In genomic region chr11:128290106-128290840, GRCh38 we compare ENCODE assay signal across 8 cellular contexts.
DNase-seq lines count a peak whose midpoint lies in the region; ATAC-seq, FAIRE-seq and TF ChIP-seq lines count a peak whose summit lies in the region.

No MANE protein-coding gene starts in this region.

- H3K4me3 ChIP-seq in RWPE2 (ENCODE audit: severe bottlenecking) = no peak overlapping the region
- H3K4me3 ChIP-seq in trophoblast cell (ENCODE audit: low read depth, low read length) = no peak overlapping the region
- peak overlapping the region in 2 of 4 donors; percentile 25 to 26 for H3K4me3 ChIP-seq in upper lobe of left lung

- peak in 1 of 4 donors; percentile 44 for TF ChIP-seq POLR2A in upper lobe of left lung (IDR thresholded peaks at IDR 0.05)

- H2AFZ ChIP-seq in trophoblast cell (ENCODE audit: insufficient read depth, low read length, poor library complexity) = peak overlapping the region; percentile 68

- peak; percentile 92 for TF ChIP-seq RAD21 in Ishikawa (IDR thresholded peaks at IDR 0.05; ENCODE audit: low read depth)

- no peak overlapping the region for H3K9ac ChIP-seq in trophoblast cell (ENCODE audit: low read length)

- H3K27ac ChIP-seq in RWPE2 (ENCODE audit: poor library complexity, severe bottlenecking) (no peak overlapping the region), trophoblast cell (ENCODE audit: low read depth, low read length) (peak overlapping the region; percentile 73), upper lobe of left lung (peak overlapping the region; percentile 54 to 78 (median 69))

- no peak overlapping the region for H3K23ac ChIP-seq in trophoblast cell (ENCODE audit: low read length)

- H3K36me3 ChIP-seq in RWPE2 (ENCODE audit: low read depth) (no peaks in the 10 kb centered on the region), trophoblast cell (ENCODE audit: control insufficient read depth in 1 of 2, insufficient read depth in 2 of 2, low read length in 2 of 2) (no peaks in the 10 kb centered on the region), upper lobe of left lung (no peaks in the 10 kb centered on the region)

- peaks cover 28% of the 10 kb centered on the region for H3K79me1 ChIP-seq in trophoblast cell (ENCODE audit: low read length)

- WGBS in trophoblast cell (ENCODE audit: extremely low coverage, insufficient coverage, insufficient read length) = no CpG with 5 or more reads among the region's 16 CpGs
- 5 to 17% methylated on average over 14 to 16 of the region's 16 CpGs for WGBS in upper lobe of left lung, 2 donors

- H3K4ac ChIP-seq in trophoblast cell (ENCODE audit: low read depth, low read length) = peak overlapping the region; percentile 57

- H4K8ac ChIP-seq in trophoblast cell (ENCODE audit: low read depth, low read length) = peak overlapping the region; percentile 56

- H4K12ac ChIP-seq in trophoblast cell (ENCODE audit: low read depth, low read length) = peak overlapping the region; percentile 23

- H4K91ac ChIP-seq in trophoblast cell (ENCODE audit: low read depth, low read length) = peak overlapping the region; percentile 93

- H2BK5ac ChIP-seq in trophoblast cell (ENCODE audit: low read depth, low read length, poor library complexity) = peak overlapping the region; percentile 81

- TF ChIP-seq CTCF in RWPE2 (IDR thresholded peaks at IDR 0.05; ENCODE audit: poor library complexity, severe bottlenecking) = peak; percentile 92
- peak; percentile 72 to 92 (median 85) for TF ChIP-seq CTCF in upper lobe of left lung (IDR thresholded peaks at IDR 0.05)

- H3K79me2 ChIP-seq in trophoblast cell (ENCODE audit: control insufficient read depth, insufficient read depth, low read length, poor library complexity) = no peaks in the 10 kb centered on the region

- H2BK12ac ChIP-seq in trophoblast cell (ENCODE audit: low read length) = peak overlapping the region; percentile 94

- peak overlapping the region; percentile 13 for H3K18ac ChIP-seq in trophoblast cell (ENCODE audit: low read length)

- FAIRE-seq in frontal cortex (lab: Jason Lieb, UNC) = no peak

- H3K9me3 ChIP-seq in RWPE2 (ENCODE audit: severe bottlenecking) = no peaks in the 10 kb centered on the region
- no peaks in the 10 kb centered on the region for H3K9me3 ChIP-seq in trophoblast cell (ENCODE audit: insufficient read depth, low read depth, low read length)
- no peaks in the 10 kb centered on the region for H3K9me3 ChIP-seq in upper lobe of left lung

- peak overlapping the region; percentile 87 for H3K14ac ChIP-seq in trophoblast cell (ENCODE audit: low read length)

- ATAC-seq in GM21576 (IDR thresholded peaks at IDR 0.05; ENCODE audit: unreplicated experiment) = peak; percentile 85
- ATAC-seq in RWPE2 (ENCODE audit: low read depth) = peak; percentile 93
- ATAC-seq in upper lobe of left lung (ENCODE audit: low FRiP score in 2 of 2) = peak; percentile 91 to 92

- peak overlapping the region; percentile 51 for H2AK5ac ChIP-seq in trophoblast cell (ENCODE audit: low read length)

- no peaks in the 10 kb centered on the region for H3K27me3 ChIP-seq in RWPE2 (ENCODE audit: insufficient read depth, poor library complexity, severe bottlenecking)
- no peaks in the 10 kb centered on the region for H3K27me3 ChIP-seq in trophoblast cell (ENCODE audit: insufficient read depth, low read length)
- no peaks in the 10 kb centered on the region for H3K27me3 ChIP-seq in upper lobe of left lung

- H3K4me1 ChIP-seq in RWPE2 (ENCODE audit: insufficient read depth, poor library complexity, severe bottlenecking) = peaks cover 8% of the 10 kb centered on the region
- peaks cover 12 to 15% of the 10 kb centered on the region in 2 experiments for H3K4me1 ChIP-seq in trophoblast cell (ENCODE audit: control insufficient read depth in 1 of 2, insufficient read depth in 2 of 2, low read length in 2 of 2)
- H3K4me1 ChIP-seq in upper lobe of left lung = peaks cover 12 to 32% (median 15%) of the 10 kb centered on the region in 4 donors

- DNase-seq in ELF-1 (ENCODE audit: low read depth, low spot score) = peak; percentile 58
- DNase-seq in RWPE2 (ENCODE audit: low spot score) = no peak
- peak; percentile 56 for DNase-seq in activated effector memory CD4-positive, alpha-beta T cell treated with Interleukin-2 at 50 U/mL for 16 hours
- DNase-seq in frontal cortex (ENCODE audit: low spot score in 2 of 2) = peak; percentile 12 to 51
- DNase-seq in trophoblast cell = peak; percentile 45 to 81
- peak; percentile 44 to 61 for DNase-seq in upper lobe of left lung

- H2BK120ac ChIP-seq in trophoblast cell (ENCODE audit: insufficient read depth, low read length, poor library complexity) = peak overlapping the region; percentile 87

- no peak overlapping the region for H3K4me2 ChIP-seq in trophoblast cell (ENCODE audit: low read length)

- no peak for TF ChIP-seq EP300 in Ishikawa (IDR thresholded peaks at IDR 0.05; ENCODE audit: borderline replicate concordance)
- no peak for TF ChIP-seq EP300 in upper lobe of left lung (IDR thresholded peaks at IDR 0.05)

TF ChIP-seq in Ishikawa, 13 proteins besides CTCF, POLR2A, EP300 and RAD21:
- TF ChIP-seq TCF12 (IDR thresholded peaks at IDR 0.05; ENCODE audit: low read depth) (no peak), FOXM1 (IDR thresholded peaks at IDR 0.05; ENCODE audit: borderline replicate concordance, low read depth) (no peak), EGR1 (IDR thresholded peaks at IDR 0.05) (no peak), REST (IDR thresholded peaks at IDR 0.05; ENCODE audit: low read depth) (no peak), TEAD4 (IDR thresholded peaks at IDR 0.05) (no peak), ZBTB7A (IDR thresholded peaks at IDR 0.05; ENCODE audit: low read depth) (no peak)
